In the genomic region with DNA sequence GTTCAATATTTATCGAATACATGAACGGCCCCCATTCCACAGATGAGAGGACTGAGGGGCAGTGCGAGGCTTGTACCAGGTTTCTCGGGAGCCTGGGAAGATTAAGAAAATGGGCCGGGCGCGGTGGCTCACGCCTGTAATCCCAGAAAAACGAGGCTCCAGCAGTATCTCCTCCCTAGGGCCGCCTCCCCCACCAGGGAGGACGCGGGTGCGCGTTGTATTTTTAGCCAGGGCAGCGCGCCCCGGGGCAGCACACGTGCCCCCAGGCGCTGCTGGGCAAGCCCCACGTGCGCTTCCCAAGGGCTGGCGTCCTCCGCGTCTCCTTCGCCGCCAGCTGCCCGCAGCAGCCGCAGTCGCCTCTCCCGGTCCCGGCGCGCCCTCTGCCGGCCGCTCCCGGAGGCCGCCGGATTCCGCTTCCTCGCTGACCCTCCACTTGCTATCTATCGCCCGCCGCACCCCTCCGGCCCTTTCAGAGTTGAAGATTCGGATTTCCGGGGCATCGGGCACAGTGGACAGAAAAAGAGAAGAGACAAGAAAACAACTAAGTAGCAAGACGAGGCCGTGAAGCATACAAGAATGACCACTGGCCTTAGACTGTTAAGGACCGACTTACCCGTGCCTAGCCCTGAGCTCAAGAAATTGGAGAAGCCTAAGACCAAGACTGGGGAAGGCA, we compare ENCODE assay signal across 8 cellular contexts. TPM values are rescaled to one million over a fixed set of nuclear protein-coding genes. Genes with fewer than 3 reads are reported as not detected.
A peak's percentile ranks its signal among the peaks of the same experiment; 100 is the strongest.
DNase-seq lines count a peak whose midpoint lies in the region; ATAC-seq and TF ChIP-seq lines count a peak whose summit lies in the region.

No MANE protein-coding gene starts in this region.

- peak overlapping the region; percentile 68 for H3K27ac Mint-ChIP-seq in type B pancreatic cell

- TF ChIP-seq CTCF in DND-41 (IDR thresholded peaks at IDR 0.05; ENCODE audit: borderline replicate concordance, extremely low read depth, low read length, poor library complexity, severe bottlenecking) (peak; percentile 94), RWPE2 (IDR thresholded peaks at IDR 0.05; ENCODE audit: poor library complexity, severe bottlenecking) (peak; percentile 96), omental fat pad (IDR thresholded peaks at IDR 0.05) (peak in 2 of 3 donors; percentile 54 to 95), type B pancreatic cell (conservative IDR thresholded peaks at IDR 0.05) (peak; percentile 97)

- ATAC-seq in DND-41 (ENCODE audit: insufficient read depth, low read depth): peak; percentile 80
- ATAC-seq in RWPE2 (ENCODE audit: low read depth): peak; percentile 44
- ATAC-seq in omental fat pad (ENCODE audit: low FRiP score): peak; percentile 73

- TF ChIP-seq EP300 in Ishikawa (IDR thresholded peaks at IDR 0.05; ENCODE audit: borderline replicate concordance): no peak

- H3K9ac ChIP-seq in DND-41 (ENCODE audit: low read depth, low read length): peak overlapping the region; percentile 37

- H3K36me3 Mint-ChIP-seq in type B pancreatic cell: no peaks in the 10 kb centered on the region

- H3K27me3 ChIP-seq in DND-41 (ENCODE audit: insufficient read depth, low read length, poor library complexity) (peaks cover 36% of the 10 kb centered on the region), RWPE2 (ENCODE audit: insufficient read depth, poor library complexity, severe bottlenecking) (no peaks in the 10 kb centered on the region)

- peak overlapping the region; percentile 70 for H2AFZ ChIP-seq in DND-41 (ENCODE audit: low read depth, low read length)

- no peaks in the 10 kb centered on the region for H3K9me3 Mint-ChIP-seq in type B pancreatic cell

- peak overlapping the region; percentile 68 for H3K4me2 ChIP-seq in DND-41 (ENCODE audit: insufficient read depth, low read length)

- H3K9me3 ChIP-seq in DND-41 (ENCODE audit: insufficient read depth, low read length, severe bottlenecking) (no peaks in the 10 kb centered on the region), RWPE2 (ENCODE audit: severe bottlenecking) (no peaks in the 10 kb centered on the region)

- peak; percentile 70 for DNase-seq in DND-41
- peak; percentile 72 for DNase-seq in RWPE2 (ENCODE audit: low spot score)
- peak in 3 of 4 experiments; percentile 21 to 63 (median 48) for DNase-seq in activated naive CD4-positive, alpha-beta T cell (lab: John Stamatoyannopoulos, UW)
- peak; percentile 69 for DNase-seq in globus pallidus (ENCODE audit: low spot score)
- DNase-seq in omental fat pad (ENCODE audit: low spot score): no peak
- DNase-seq in type B pancreatic cell (ENCODE audit: extremely low spot score, unreplicated experiment): peak; percentile 90
- DNase-seq in OCI-M2 (lab: John Stamatoyannopoulos, UW; ENCODE audit: unreplicated experiment): no peak

- TF ChIP-seq RAD21 in Ishikawa (IDR thresholded peaks at IDR 0.05; ENCODE audit: low read depth): peak; percentile 92

- H3K4me3 ChIP-seq in DND-41 (ENCODE audit: low read depth in 1 of 2, low read length in 2 of 2): peak overlapping the region in 1 of 2 experiments; percentile 43; a peak in 2 of 4 replicates
- H3K4me3 ChIP-seq in RWPE2 (ENCODE audit: severe bottlenecking): no peak overlapping the region

- H3K27me3 Mint-ChIP-seq in type B pancreatic cell: peaks cover 49% of the 10 kb centered on the region

- no peak overlapping the region for H3K27ac ChIP-seq in DND-41 (ENCODE audit: low read length)
- H3K27ac ChIP-seq in RWPE2 (ENCODE audit: poor library complexity, severe bottlenecking): no peak overlapping the region

- H3K4me1 Mint-ChIP-seq in type B pancreatic cell (ENCODE audit: unreplicated experiment): peaks cover 19% of the 10 kb centered on the region

- peak overlapping the region; percentile 70 for H3K4me3 Mint-ChIP-seq in type B pancreatic cell

- no peaks in the 10 kb centered on the region for H3K79me2 ChIP-seq in DND-41 (ENCODE audit: insufficient read depth, low read length)

- 0 out of 2 replicates have a peak, but pooled peaks cover 4% of the 10 kb centered on the region for H4K20me1 ChIP-seq in DND-41 (ENCODE audit: insufficient read depth, low read length)

- H3K36me3 ChIP-seq in DND-41 (ENCODE audit: insufficient read depth, low read length) (no peaks in the 10 kb centered on the region), RWPE2 (ENCODE audit: low read depth) (no peaks in the 10 kb centered on the region)

- H3K4me1 ChIP-seq in DND-41 (ENCODE audit: insufficient read depth, low read length) (peaks cover 16% of the 10 kb centered on the region), RWPE2 (ENCODE audit: insufficient read depth, poor library complexity, severe bottlenecking) (peaks cover 9% of the 10 kb centered on the region)

TF ChIP-seq in Ishikawa, 13 proteins besides CTCF, POLR2A, EP300 and RAD21:
- TF ChIP-seq, protein P1, sequence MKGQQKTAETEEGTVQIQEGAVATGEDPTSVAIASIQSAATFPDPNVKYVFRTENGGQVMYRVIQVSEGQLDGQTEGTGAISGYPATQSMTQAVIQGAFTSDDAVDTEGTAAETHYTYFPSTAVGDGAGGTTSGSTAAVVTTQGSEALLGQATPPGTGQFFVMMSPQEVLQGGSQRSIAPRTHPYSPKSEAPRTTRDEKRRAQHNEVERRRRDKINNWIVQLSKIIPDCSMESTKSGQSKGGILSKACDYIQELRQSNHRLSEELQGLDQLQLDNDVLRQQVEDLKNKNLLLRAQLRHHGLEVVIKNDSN (IDR thresholded peaks at IDR 0.05): peak; percentile 78
- peak; percentile 39; the same call in 1 of the 2 replicates for TF ChIP-seq ZBTB7A (IDR thresholded peaks at IDR 0.05; ENCODE audit: low read depth)
- TF ChIP-seq TCF12 (IDR thresholded peaks at IDR 0.05; ENCODE audit: low read depth): peak; percentile 38; the same call in 1 of the 2 replicates
- TF ChIP-seq TEAD4 (IDR thresholded peaks at IDR 0.05): no peak; the same call in 1 of the 2 replicates
- TF ChIP-seq, protein P2, sequence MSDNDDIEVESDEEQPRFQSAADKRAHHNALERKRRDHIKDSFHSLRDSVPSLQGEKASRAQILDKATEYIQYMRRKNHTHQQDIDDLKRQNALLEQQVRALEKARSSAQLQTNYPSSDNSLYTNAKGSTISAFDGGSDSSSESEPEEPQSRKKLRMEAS (IDR thresholded peaks at IDR 0.05): peak; percentile 96
TF ChIP-seq in Ishikawa: peak in this region for 4.

RNA-seq across cellular contexts. Expression of a gene that starts 1.9 kb away (rescaled TPM):
- total RNA-seq in omental fat pad: 1 to 10 TPM in 3 of 4 donors, under 1 TPM in 1; 0.65 to 3.3 (median 1.5) TPM
- 4.5 and 7.0 TPM in 2 replicates for total RNA-seq in type B pancreatic cell (ENCODE audit: low replicate concordance)

RNA-seq across cellular contexts. Expression of a gene that starts 11.1 kb away (rescaled TPM):
- total RNA-seq in omental fat pad (100 to 1,000 TPM; 127 to 408 (median 282) TPM), type B pancreatic cell (ENCODE audit: low replicate concordance) (454 and 510 TPM in 2 replicates)

RNA-seq across cellular contexts. Expression of a gene that starts 14.8 kb away (rescaled TPM):
- 10 to 100 TPM in 3 of 4 donors, 1 to 10 TPM in 1; 8.9 to 29.2 (median 12.1) TPM for total RNA-seq in omental fat pad
- total RNA-seq in type B pancreatic cell (ENCODE audit: low replicate concordance): 1.2 and 4.0 TPM in 2 replicates

RNA-seq across cellular contexts. Expression of a gene that starts 18.8 kb away (rescaled TPM):
- 10 to 100 TPM; 49.6 to 91.3 (median 75.9) TPM for total RNA-seq in omental fat pad
- 75.0 and 75.4 TPM in 2 replicates for total RNA-seq in type B pancreatic cell (ENCODE audit: low replicate concordance)

RNA-seq across cellular contexts. Expression of a gene that starts 32.8 kb away (rescaled TPM):
- total RNA-seq in omental fat pad: 10 to 100 TPM; 10.4 to 16.1 (median 11.5) TPM
- 49.9 and 61.5 TPM in 2 replicates for total RNA-seq in type B pancreatic cell (ENCODE audit: low replicate concordance)

Comparison
In these comparisons a context has a peak if more than half of its experiments do, and no peak if none do; other contexts are left out.
1. DNase-seq: peak in DND-41 (single experiment), RWPE2 (single experiment), activated naive CD4-positive, alpha-beta T cell (3 of 4), globus pallidus (single experiment) and type B pancreatic cell (single experiment); none in omental fat pad (single experiment) and OCI-M2 (single experiment).
2. Peak in every context shown above with its lines, with median percentiles within 50 percentile points of each other: ATAC-seq and CTCF ChIP-seq.